ENCODE assay signal across 21 cellular contexts in genomic region chr9:127493592-127494303, GRCh38. TPM values are rescaled to one million over a fixed set of nuclear protein-coding genes. Genes with fewer than 3 reads are reported as not detected.
A peak's percentile ranks its signal among the peaks of the same experiment; 100 is the strongest.
DNase-seq lines count a peak whose midpoint lies in the region; ATAC-seq and TF ChIP-seq lines count a peak whose summit lies in the region.
"Had no signal": no experiment of that assay in that cellular context is flagged by ENCODE, and none has a peak within 500 bp of the region (broad histone marks: within the 10 kb centered on the region; RNA-seq: fewer than 3 reads in every experiment).

No MANE protein-coding gene starts in this region.

- peaks cover 50% of the 10 kb centered on the region for H3K36me3 ChIP-seq in osteoblast (ENCODE audit: insufficient read depth, low read length)

- peaks cover 5% of the 10 kb centered on the region for H4K20me1 ChIP-seq in osteoblast (ENCODE audit: insufficient read depth, low read length)

- no peak overlapping the region for H2AFZ ChIP-seq in osteoblast (ENCODE audit: low read length)

- CTCF ChIA-PET in activated CD4-positive, alpha-beta memory T cell treated with anti-CD3 and anti-CD28 coated beads, Interleukin-2, amount 10 ng/mL, durations not matched to agents 7 days and 5 days (lab: Charles Lee) = no interaction called here

- H3K4me3 Mint-ChIP-seq in activated CD4-positive, alpha-beta memory T cell treated with anti-CD3 and anti-CD28 coated beads, Interleukin-2, amount 10 ng/mL, durations not matched to agents 7 days and 5 days = no peak overlapping the region
- H3K4me3 Mint-ChIP-seq: activated naive CD4-positive, alpha-beta T cell treated with anti-CD3 and anti-CD28 coated beads, Interleukin-2, amount 10 ng/mL, durations not matched to agents 7 days and 5 days; activated T-cell treated with anti-CD3 and anti-CD28 coated beads, Interleukin-2, amount 50 U/mL, for 24 hours had no signal

- intact Hi-C loops in Right ventricle myocardium superior (cut with DNase I) = loop anchor here (10.0 kb wide), 1 partner anchor 221 kb away; the partner anchor contains the start of genes PTRH1 and TTC16

- ATAC-seq in Right ventricle myocardium superior (ENCODE audit: poor library complexity) = peak; percentile 77

- no peaks in the 10 kb centered on the region for H3K79me2 ChIP-seq in osteoblast (ENCODE audit: insufficient read depth, low read length)

- H3K4me1 ChIP-seq in osteoblast (ENCODE audit: insufficient read depth, low read length) = peaks cover 34% of the 10 kb centered on the region

- no peak overlapping the region for H3K4me2 ChIP-seq in osteoblast (ENCODE audit: insufficient read depth, low read length)

- peaks cover 10% of the 10 kb centered on the region for H3K4me1 Mint-ChIP-seq in activated CD4-positive, alpha-beta memory T cell treated with anti-CD3 and anti-CD28 coated beads, Interleukin-2, amount 10 ng/mL, durations not matched to agents 7 days and 5 days

- no peak overlapping the region for H3K27ac ChIP-seq in osteoblast (ENCODE audit: low read depth, low read length)
- H3K27ac ChIP-seq: HL-60 had no signal

- H3K27me3 ChIP-seq in osteoblast (ENCODE audit: insufficient read depth, low read length) = no peaks in the 10 kb centered on the region
- H3K27me3 ChIP-seq: BLaER1 treated with 17β-estradiol and CSF1 and Interleukin-3, amounts not matched to agents 10 nM and 100 nM had no signal

- H3K27ac Mint-ChIP-seq in activated CD4-positive, alpha-beta memory T cell treated with anti-CD3 and anti-CD28 coated beads, Interleukin-2, amount 10 ng/mL, durations not matched to agents 7 days and 5 days = no peak overlapping the region
- H3K27ac Mint-ChIP-seq: activated naive CD4-positive, alpha-beta T cell treated with anti-CD3 and anti-CD28 coated beads, Interleukin-2, amount 10 ng/mL, durations not matched to agents 7 days and 5 days; activated T-cell treated with anti-CD3 and anti-CD28 coated beads, Interleukin-2, amount 50 U/mL, for 24 hours had no signal

- peaks cover 16% of the 10 kb centered on the region for H3K36me3 Mint-ChIP-seq in activated CD4-positive, alpha-beta memory T cell treated with anti-CD3 and anti-CD28 coated beads, Interleukin-2, amount 10 ng/mL, durations not matched to agents 7 days and 5 days (ENCODE audit: low read depth)

- no peaks in the 10 kb centered on the region for H3K9me3 Mint-ChIP-seq in activated CD4-positive, alpha-beta memory T cell treated with anti-CD3 and anti-CD28 coated beads, Interleukin-2, amount 10 ng/mL, durations not matched to agents 7 days and 5 days
- H3K9me3 Mint-ChIP-seq: activated naive CD4-positive, alpha-beta T cell treated with anti-CD3 and anti-CD28 coated beads, Interleukin-2, amount 10 ng/mL, durations not matched to agents 7 days and 5 days; activated T-cell treated with anti-CD3 and anti-CD28 coated beads, Interleukin-2, amount 50 U/mL, for 24 hours had no signal

- no peak for TF ChIP-seq CTCF in osteoblast (IDR thresholded peaks at IDR 0.05; ENCODE audit: extremely low read depth, low read depth, low read length)

- peak; percentile 88 for DNase-seq in G401 (ENCODE audit: low spot score)
- DNase-seq in NCI-H69 (lab: John Stamatoyannopoulos, UW) = peak; percentile 32
- peak; percentile 80 for DNase-seq in Right ventricle myocardium superior
- DNase-seq in osteoblast (ENCODE audit: insufficient read length, low spot score, missing footprints) = peak; percentile 67
- DNase-seq in activated CD4-positive, alpha-beta memory T cell treated with anti-CD3 and anti-CD28 coated beads, Interleukin-2, amount 10 ng/mL, durations not matched to agents 7 days and 5 days = no peak
- no peak for DNase-seq in dedifferentiated amniotic fluid mesenchymal stem cell (ENCODE audit: extremely low spot score)
- no peak for DNase-seq in stimulated activated CD4-positive, alpha-beta T cell treated with anti-CD3 and anti-CD28 coated beads, Interleukin-1b, Interleukin-23, amount 100 ng/mL, for 48 hours
- DNase-seq in activated CD4-positive, alpha-beta T cell treated with anti-CD3 and anti-CD28 coated beads for 48 hours = no peak
- DNase-seq: activated naive CD4-positive, alpha-beta T cell treated with anti-CD3 and anti-CD28 coated beads, Interleukin-2, amount 10 ng/mL, durations not matched to agents 7 days and 5 days; activated T-cell treated with anti-CD3 and anti-CD28 coated beads, Interleukin-2, amount 50 U/mL, for 24 hours; amygdala; GOT3; hypothalamus; islet precursor cell; mammary epithelial cell; NCI-H1092 treated with DMSO at 0.1 percent for 48 hours; occipital lobe; stimulated activated CD4-positive, alpha-beta T cell treated with anti-CD3 and anti-CD28 coated beads, Interleukin-12 subunit alpha, Interleukin-12 subunit beta, amount 100 ng/mL, for 4 hours; T-helper 9 cell had no signal

- in situ Hi-C loops in G401 (cut with HindIII; ENCODE audit: low sequenced_read_pairs) = no loop called here

- H3K9me3 ChIP-seq in osteoblast (ENCODE audit: low read depth, low read length) = no peaks in the 10 kb centered on the region
- H3K9me3 ChIP-seq: BLaER1 treated with 17β-estradiol and CSF1 and Interleukin-3, amounts not matched to agents 10 nM and 100 nM had no signal

- POLR2A ChIA-PET in activated CD4-positive, alpha-beta memory T cell treated with anti-CD3 and anti-CD28 coated beads, Interleukin-2, amount 10 ng/mL, durations not matched to agents 7 days and 5 days (lab: Charles Lee) = no interaction called here

- H3K4me3 ChIP-seq in osteoblast (ENCODE audit: insufficient read depth, low read length) = no peak overlapping the region
- H3K4me3 ChIP-seq: BLaER1 treated with 17β-estradiol and CSF1 and Interleukin-3, amounts not matched to agents 10 nM and 100 nM had no signal

- H3K27me3 Mint-ChIP-seq in activated CD4-positive, alpha-beta memory T cell treated with anti-CD3 and anti-CD28 coated beads, Interleukin-2, amount 10 ng/mL, durations not matched to agents 7 days and 5 days = no peaks in the 10 kb centered on the region
- H3K27me3 Mint-ChIP-seq: activated naive CD4-positive, alpha-beta T cell treated with anti-CD3 and anti-CD28 coated beads, Interleukin-2, amount 10 ng/mL, durations not matched to agents 7 days and 5 days; activated T-cell treated with anti-CD3 and anti-CD28 coated beads, Interleukin-2, amount 50 U/mL, for 24 hours had no signal

RNA-seq across cellular contexts. Expression of gene LRSAM1, which starts 42.4 kb away (rescaled TPM):
- total RNA-seq in G401 (2014; rRNA removed; shearing (Covaris generic)) = 20.0 and 20.7 TPM in 2 replicates
- total RNA-seq in Right ventricle myocardium superior = 52.1 TPM
- 12.3 and 13.0 TPM in 2 replicates for total RNA-seq in osteoblast
- 10 to 100 TPM; 25.4 to 26.9 TPM for total RNA-seq in activated CD4-positive, alpha-beta memory T cell treated with anti-CD3 and anti-CD28 coated beads, Interleukin-2, amount 10 ng/mL, durations not matched to agents 7 days and 5 days

RNA-seq across cellular contexts. Expression of gene RPL12, which starts 42.5 kb away (rescaled TPM):
- 1,861 and 2,468 TPM in 2 replicates for total RNA-seq in G401 (2014; rRNA removed; shearing (Covaris generic))
- 628 TPM for total RNA-seq in Right ventricle myocardium superior
- total RNA-seq in osteoblast = 1,103 and 1,259 TPM in 2 replicates
- 1,000 to 10,000 TPM; 1,379 to 1,395 TPM for total RNA-seq in activated CD4-positive, alpha-beta memory T cell treated with anti-CD3 and anti-CD28 coated beads, Interleukin-2, amount 10 ng/mL, durations not matched to agents 7 days and 5 days

Comparison
In these comparisons a context has a peak if more than half of its experiments do, and no peak if none do; other contexts are left out.
1. DNase-seq: peak in G401 (single experiment), NCI-H69 (single experiment), Right ventricle myocardium superior (single experiment) and osteoblast (single experiment); none in activated CD4-positive, alpha-beta memory T cell treated with anti-CD3 and anti-CD28 coated beads, Interleukin-2, amount 10 ng/mL, durations not matched to agents 7 days and 5 days (single experiment), dedifferentiated amniotic fluid mesenchymal stem cell (single experiment), stimulated activated CD4-positive, alpha-beta T cell treated with anti-CD3 and anti-CD28 coated beads, Interleukin-1b, Interleukin-23, amount 100 ng/mL, for 48 hours (single experiment) and activated CD4-positive, alpha-beta T cell treated with anti-CD3 and anti-CD28 coated beads for 48 hours (single experiment).